ENCODE assay signal across 18 cellular contexts in genomic region chr13:49404621-49405020, GRCh38. TPM values are rescaled to one million over a fixed set of nuclear protein-coding genes. Genes with fewer than 3 reads are reported as not detected.
A peak's percentile ranks its signal among the peaks of the same experiment; 100 is the strongest.
DNase-seq lines count a peak whose midpoint lies in the region; FAIRE-seq and TF ChIP-seq lines count a peak whose summit lies in the region.
"Had no signal": no experiment of that assay in that cellular context is flagged by ENCODE, and none has a peak within 500 bp of the region (broad histone marks: within the 10 kb centered on the region; RNA-seq: fewer than 3 reads in every experiment).

No MANE protein-coding gene starts in this region.

- peaks cover 5% of the 10 kb centered on the region for H3K4me1 Mint-ChIP-seq in osteocyte (ENCODE audit: unreplicated experiment)

- H3K36me3 Mint-ChIP-seq in osteocyte (ENCODE audit: unreplicated experiment): peaks cover 15% of the 10 kb centered on the region

- no peak overlapping the region for H3K9ac ChIP-seq in Karpas-422 (ENCODE audit: low read length)
- H3K9ac ChIP-seq: GM23248 had no signal

- H3K27me3 Mint-ChIP-seq in osteocyte (ENCODE audit: unreplicated experiment): no peaks in the 10 kb centered on the region
- H3K27me3 Mint-ChIP-seq: CD4-positive, alpha-beta T cell had no signal

- peaks cover 15% of the 10 kb centered on the region for H3K79me2 ChIP-seq in Karpas-422 (ENCODE audit: low read length)

- H3K4me1 ChIP-seq in Karpas-422 (ENCODE audit: low read length) (peaks cover 11% of the 10 kb centered on the region; the same call in 1 of the 2 replicates), SJSA1 (replicated peaks) (peaks cover 10% of the 10 kb centered on the region)

- no peak for TF ChIP-seq CTCF in osteocyte (IDR thresholded peaks at IDR 0.05)

- DNase-seq in Karpas-422: peak; percentile 59
- no peak for DNase-seq in SJSA1 (ENCODE audit: low read depth in 1 of 2, low spot score in 2 of 2)
- DNase-seq in activated naive CD4-positive, alpha-beta T cell treated with anti-CD3 and anti-CD28 coated beads, Interleukin-2, amount 50 U/mL, for 16 hours: no peak
- DNase-seq in NCI-H82 (lab: John Stamatoyannopoulos, UW): no peak
- DNase-seq in osteocyte (ENCODE audit: extremely low spot score, unreplicated experiment): no peak
- DNase-seq: CD4-positive, alpha-beta T cell; COR-L47; DMS153; DND-41; GM23248; H7; HCEC 1CT had no signal

- H3K4me3 Mint-ChIP-seq in osteocyte (ENCODE audit: unreplicated experiment): no peak overlapping the region
- H3K4me3 Mint-ChIP-seq: CD4-positive, alpha-beta T cell had no signal

- no peak overlapping the region for H2AFZ ChIP-seq in Karpas-422 (ENCODE audit: low read length)
- H2AFZ ChIP-seq: GM23248 had no signal

- no peaks in the 10 kb centered on the region for H4K20me1 ChIP-seq in Karpas-422 (ENCODE audit: insufficient read depth, low read depth, low read length)

- peaks cover 14% of the 10 kb centered on the region for H3K9me3 Mint-ChIP-seq in osteocyte (ENCODE audit: unreplicated experiment)

- no peaks in the 10 kb centered on the region for H3K27me3 ChIP-seq in Karpas-422 (ENCODE audit: low read length)
- no peaks in the 10 kb centered on the region for H3K27me3 ChIP-seq in SJSA1 (replicated peaks)

- no peak overlapping the region for H3K27ac ChIP-seq in Karpas-422 (ENCODE audit: low read length)
- H3K27ac ChIP-seq in SJSA1: peak overlapping the region; percentile 14; the same call in 1 of the 2 replicates
- H3K27ac ChIP-seq: C4-2B, GM23248 had no signal

- no peaks in the 10 kb centered on the region for H3K9me2 ChIP-seq in Karpas-422 (replicated peaks; ENCODE audit: insufficient read depth, low read length)

- FAIRE-seq in colon (lab: Jason Lieb, UNC): peak; percentile 71
- FAIRE-seq: G401.6, GM12892, GM19239, H1 had no signal

- H3K27ac Mint-ChIP-seq in osteocyte (ENCODE audit: unreplicated experiment): no peak overlapping the region
- H3K27ac Mint-ChIP-seq: CD4-positive, alpha-beta T cell had no signal

- no peak overlapping the region for H3K4me2 ChIP-seq in Karpas-422 (ENCODE audit: low read depth, low read length, poor library complexity, severe bottlenecking)

- H3K4me3 ChIP-seq in Karpas-422 (ENCODE audit: low read length) (no peak overlapping the region), SJSA1 (no peak overlapping the region)
- H3K4me3 ChIP-seq: GM23248 had no signal

- H3K9me3 ChIP-seq in Karpas-422 (ENCODE audit: low read length) (peaks cover 8% of the 10 kb centered on the region), SJSA1 (replicated peaks) (no peaks in the 10 kb centered on the region)

- H3K36me3 ChIP-seq in Karpas-422 (ENCODE audit: insufficient read depth, low read length) (peaks cover 3% of the 10 kb centered on the region; the same call in 1 of the 2 replicates), SJSA1 (no peaks in the 10 kb centered on the region)

RNA-seq across cellular contexts. Expression of gene CAB39L, which starts 39.2 kb away (rescaled TPM):
- 24.7 and 51.9 TPM in 2 replicates for total RNA-seq in Karpas-422 (2014; rRNA removed; shearing (Covaris generic); ENCODE audit: low replicate concordance)
- 6.2 and 6.5 TPM in 2 replicates for total RNA-seq in SJSA1 (2014; rRNA removed; shearing (Covaris generic))
- total RNA-seq in osteocyte: 7.4 and 8.3 TPM in 2 replicates

RNA-seq across cellular contexts. Expression of gene SETDB2, which starts 39.5 kb away (rescaled TPM):
- total RNA-seq in Karpas-422 (2014; rRNA removed; shearing (Covaris generic); ENCODE audit: low replicate concordance): 25.4 and 34.0 TPM in 2 replicates
- total RNA-seq in SJSA1 (2014; rRNA removed; shearing (Covaris generic)): 5.6 and 6.4 TPM in 2 replicates
- total RNA-seq in osteocyte: 8.2 and 9.4 TPM in 2 replicates
